In genomic region chr10:103645141-103646054, GRCh38 we compare ENCODE assay signal across 8 cellular contexts.
A peak's percentile ranks its signal among the peaks of the same experiment; 100 is the strongest.
DNase-seq lines count a peak whose midpoint lies in the region; ATAC-seq, FAIRE-seq and TF ChIP-seq lines count a peak whose summit lies in the region.

No MANE protein-coding gene starts in this region.

- no peak overlapping the region for H3K27ac ChIP-seq in GM12878 (ENCODE audit: control insufficient read depth, insufficient read depth)
- H3K27ac ChIP-seq in tibial nerve, result peak overlapping the region; percentile 11 to 90 (median 51)

- ATAC-seq in GM12878, result no peak
- ATAC-seq in HG03442 (IDR thresholded peaks at IDR 0.05; ENCODE audit: unreplicated experiment), result no peak
- no peak for ATAC-seq in GM18907 (IDR thresholded peaks at IDR 0.05; ENCODE audit: unreplicated experiment)
- no peak for ATAC-seq in left lobe of liver

- CTCF ChIA-PET in GM12878 (lab: Yijun Ruan, JAX), result interaction anchor here (1.0 to 1.4 kb wide), 3 partner anchors 21 to 41 kb away, joined by 3 read pairs; no protein-coding TSS in a partner anchor

- intact Hi-C loops in GM12878 (cut with micrococcal nuclease; ENCODE audit: unreplicated experiment), result no loop called here

- SMC1A ChIA-PET in GM12878 (lab: Charles Lee; ENCODE audit: uncharacterized antibody, unreplicated experiment), result interaction anchor here (1.5 kb wide), 1 partner anchor 11 kb away, joined by 5 read pairs; no protein-coding TSS in a partner anchor

- H3K4me3 ChIP-seq in GM12878 (no peak overlapping the region), tibial nerve (no peak overlapping the region)

- POLR2A ChIA-PET in GM12878 (lab: Charles Lee), result interaction anchor here (0.6 kb wide), 1 partner anchor 391 kb away, joined by 3 read pairs; no protein-coding TSS in a partner anchor

- peaks cover 4% of the 10 kb centered on the region; the same call in 1 of the 2 replicates for H4K20me1 ChIP-seq in GM12878 (ENCODE audit: control insufficient read depth, insufficient read depth)

- BruUV-seq in GM12878 (replicated peaks; lab: Mats Ljungman, UMichigan), result no TSS peak

- H3K27me3 ChIP-seq in GM12878 (replicated peaks in 1 of 2; ENCODE audit: control insufficient read depth in 2 of 2, insufficient read depth in 2 of 2, low read length in 1 of 2), result no peaks in the 10 kb centered on the region
- no peaks in the 10 kb centered on the region for H3K27me3 ChIP-seq in tibial nerve

- no peak for TF ChIP-seq RAD21 in GM12878 (IDR thresholded peaks at IDR 0.05; ENCODE audit: insufficient read depth, low read depth, low read length)

- H3K79me2 ChIP-seq in GM12878 (ENCODE audit: control insufficient read depth, insufficient read depth, low read length), result no peaks in the 10 kb centered on the region; the same call in 1 of the 2 replicates

- peak; percentile 78 for DNase-seq in KBM-7
- no peak for DNase-seq in GM12878 (ENCODE audit: low read depth, low spot score)
- peak; percentile 90 for DNase-seq in left kidney (ENCODE audit: low read depth, low spot score)
- DNase-seq in tibial nerve (ENCODE audit: low spot score in 2 of 2), result no peak
- DNase-seq in stimulated activated CD8-positive, alpha-beta memory T cell treated with anti-CD3 and anti-CD28 coated beads, Interleukin-4, amount 100 ng/mL, for 48 hours, result no peak
- no peak for DNase-seq in left lobe of liver (ENCODE audit: low spot score)

- no peak overlapping the region for H3K4me2 ChIP-seq in GM12878 (ENCODE audit: control insufficient read depth, insufficient read depth)

- FAIRE-seq in GM12878 (lab: Jason Lieb, UNC), result no peak

- no peak for TF ChIP-seq EP300 in GM12878 (IDR thresholded peaks at IDR 0.05; ENCODE audit: borderline replicate concordance in 1 of 2, control insufficient read depth in 1 of 2, low read depth in 2 of 2, low read length in 2 of 2)
- peak in 1 of 2 donors; percentile 57 for TF ChIP-seq EP300 in tibial nerve (IDR thresholded peaks at IDR 0.05)

- no peak for TF ChIP-seq CTCF in GM12878 (IDR thresholded peaks at IDR 0.05 in 2 of 3, conservative IDR thresholded peaks at IDR 0.05 in 1 of 3; ENCODE audit: control insufficient read depth in 2 of 3, extremely low read depth in 1 of 3, insufficient read depth in 1 of 3, low read depth in 3 of 3, low read length in 3 of 3)
- TF ChIP-seq CTCF in tibial nerve (IDR thresholded peaks at IDR 0.05), result no peak

- peaks cover 9 to 15% of the 10 kb centered on the region in 2 experiments for H3K36me3 ChIP-seq in GM12878 (ENCODE audit: control insufficient read depth in 2 of 2, insufficient read depth in 2 of 2, low read length in 1 of 2)
- H3K36me3 ChIP-seq in tibial nerve, result peaks cover 0 to 9% (median 0%) of the 10 kb centered on the region in 3 donors

- WGBS in GM12878 (ENCODE audit: insufficient coverage, insufficient replicate concordance, low lambda C conversion rate, missing lambda C conversion rate), result 54% methylated on average over 12 of the region's 12 CpGs
- 28 to 50% methylated on average over 10 to 12 of the region's 12 CpGs for WGBS in tibial nerve, 2 donors

- RAD21 ChIA-PET in GM12878 (lab: Charles Lee; ENCODE audit: unreplicated experiment), result no interaction called here

- H3K4me1 ChIP-seq in GM12878 (ENCODE audit: control insufficient read depth, insufficient read depth, low read length) (no peaks in the 10 kb centered on the region), tibial nerve (peaks cover 4 to 100% (median 63%) of the 10 kb centered on the region in 4 donors)

- in situ Hi-C loops in KBM-7 (cut with MboI; ENCODE audit: low pct_unique_long_range_greater_than_20kb, low sequenced_read_pairs) (no loop called here), GM12878 (cut with MboI) (no loop called here)

- no peaks in the 10 kb centered on the region for H3K9me3 ChIP-seq in GM12878 (replicated peaks; ENCODE audit: control insufficient read depth, insufficient read depth, low read length)
- no peaks in the 10 kb centered on the region for H3K9me3 ChIP-seq in tibial nerve

- H3K9ac ChIP-seq in GM12878 (ENCODE audit: control insufficient read depth, insufficient read depth, low read length), result no peak overlapping the region

- no peak overlapping the region for H2AFZ ChIP-seq in GM12878 (ENCODE audit: control insufficient read depth, low read depth, low read length)

- TF ChIP-seq POLR2A in GM12878 (IDR thresholded peaks at IDR 0.05; ENCODE audit: low read depth, low read length) (no peak), tibial nerve (IDR thresholded peaks at IDR 0.05) (no peak)

TF ChIP-seq in GM12878, 131 proteins besides CTCF, POLR2A, EP300 and RAD21:
- peak; percentile 28; the same call in 1 of the 2 replicates for TF ChIP-seq SPI1 (IDR thresholded peaks at IDR 0.05; ENCODE audit: borderline replicate concordance, insufficient read depth, low read depth, low read length)
- TF ChIP-seq RFX5 (IDR thresholded peaks at IDR 0.05; ENCODE audit: low read depth, low read length), result no peak
- no peak for TF ChIP-seq PAX5 (IDR thresholded peaks at IDR 0.05; ENCODE audit: borderline replicate concordance, low read depth, low read length)
- TF ChIP-seq PBX3 (IDR thresholded peaks at IDR 0.05; ENCODE audit: insufficient replicate concordance, low read depth, low read length), result no peak
- TF ChIP-seq NFYA (IDR thresholded peaks at IDR 0.05; ENCODE audit: borderline replicate concordance, low read depth, low read length), result no peak

Comparison
In these comparisons a context has a peak if more than half of its experiments do, and no peak if none do; other contexts are left out.
1. DNase-seq: peak in KBM-7 (single experiment) and left kidney (single experiment); none in GM12878 (single experiment), tibial nerve (0 of 2), stimulated activated CD8-positive, alpha-beta memory T cell treated with anti-CD3 and anti-CD28 coated beads, Interleukin-4, amount 100 ng/mL, for 48 hours (single experiment) and left lobe of liver (single experiment).